Comparison of ENCODE assay signal across 15 cellular contexts in the genomic region with DNA sequence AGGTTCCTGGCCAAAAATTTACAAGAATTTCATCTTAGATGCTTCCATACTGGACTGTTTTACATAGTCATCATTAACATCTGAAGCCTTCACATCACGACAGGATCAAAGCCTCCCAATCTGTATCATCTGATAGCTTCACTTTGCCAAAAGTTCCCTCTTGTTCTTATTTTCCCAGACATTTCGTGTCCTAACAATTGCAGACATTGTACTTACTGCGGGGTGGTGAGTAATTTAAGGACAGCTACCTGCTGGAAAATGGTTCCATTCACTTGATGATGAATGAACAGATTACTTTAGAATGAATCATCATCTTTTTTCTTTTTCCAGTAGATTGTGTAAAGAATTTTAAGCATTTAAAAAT.
DNase-seq lines count a peak whose midpoint lies in the region; ATAC-seq, FAIRE-seq and TF ChIP-seq lines count a peak whose summit lies in the region.
"Had no signal": no experiment of that assay in that cellular context is flagged by ENCODE, and none has a peak within 500 bp of the region (broad histone marks: within the 10 kb centered on the region; RNA-seq: fewer than 3 reads in every experiment).

No MANE protein-coding gene starts in this region.

- intact Hi-C loops in head of caudate nucleus (cut with DNase I): no loop called here

- H3K79me2 ChIP-seq in GM23338 (replicated peaks; ENCODE audit: insufficient read depth): peaks cover 3% of the 10 kb centered on the region; the same call in 1 of the 2 replicates

- H3K4me3 Mint-ChIP-seq in GM23338: no peak overlapping the region
- H3K4me3 Mint-ChIP-seq: activated naive CD4-positive, alpha-beta T cell treated with anti-CD3 and anti-CD28 coated beads for 36 hours; neural progenitor cell had no signal

- no peaks in the 10 kb centered on the region; the same call in 1 of the 2 replicates for H4K20me1 ChIP-seq in GM23338 (replicated peaks; ENCODE audit: insufficient read depth)
- H4K20me1 ChIP-seq: BLaER1 treated with 17β-estradiol and CSF1 and Interleukin-3, amounts not matched to agents 10 nM and 100 nM had no signal

- peak overlapping the region; percentile 53; the same call in 1 of the 2 replicates for H3K27ac Mint-ChIP-seq in GM23338
- H3K27ac Mint-ChIP-seq: activated naive CD4-positive, alpha-beta T cell treated with anti-CD3 and anti-CD28 coated beads for 36 hours; neural progenitor cell had no signal

- H3K36me3 Mint-ChIP-seq in GM23338 (ENCODE audit: low read depth): peaks cover 14% of the 10 kb centered on the region
- H3K36me3 Mint-ChIP-seq: neural progenitor cell had no signal

- H3K4me1 ChIP-seq in GM23338 (ENCODE audit: insufficient read depth): peaks cover 21% of the 10 kb centered on the region
- H3K4me1 ChIP-seq: Peyer's patch had no signal

- no peaks in the 10 kb centered on the region for H3F3A ChIP-seq in GM23338 (replicated peaks; ENCODE audit: low read depth)

- no peak for TF ChIP-seq CTCF in GM23338 (conservative IDR thresholded peaks at IDR 0.05; ENCODE audit: low read depth in 2 of 2)
- TF ChIP-seq CTCF in foreskin fibroblast (IDR thresholded peaks at IDR 0.05; ENCODE audit: low read depth, low read length): no peak

- no peaks in the 10 kb centered on the region for H3K36me3 ChIP-seq in GM23338 (ENCODE audit: insufficient read depth)
- H3K36me3 ChIP-seq: BLaER1 treated with 17β-estradiol and CSF1 and Interleukin-3, amounts not matched to agents 10 nM and 100 nM; left ventricle myocardium inferior; neural progenitor cell; Peyer's patch had no signal

- FAIRE-seq in frontal cortex (lab: Jason Lieb, UNC): no peak

- no peaks in the 10 kb centered on the region for H3K27me3 Mint-ChIP-seq in GM23338 (ENCODE audit: insufficient read depth, low read depth, poor library complexity)

- peaks cover 26% of the 10 kb centered on the region for H3K4me1 Mint-ChIP-seq in GM23338

- H3K9me3 Mint-ChIP-seq in GM23338: peaks cover 1% of the 10 kb centered on the region; the same call in 1 of the 3 replicates
- H3K9me3 Mint-ChIP-seq: activated naive CD4-positive, alpha-beta T cell treated with anti-CD3 and anti-CD28 coated beads for 36 hours; neural progenitor cell had no signal

- 0 out of 2 replicates have a peak overlapping the region, but pooled peaks have one; percentile 57 for H3K27ac ChIP-seq in GM23338 (ENCODE audit: low read depth)
- H3K27ac ChIP-seq: BLaER1 treated with 17β-estradiol and CSF1 and Interleukin-3, amounts not matched to agents 10 nM and 100 nM; coronary artery; left ventricle myocardium inferior; neural progenitor cell; Peyer's patch had no signal

- in situ Hi-C loops in SK-MEL-5 (cut with HindIII; ENCODE audit: low pct_unique_long_range_greater_than_20kb, low sequenced_read_pairs): no loop called here

- ATAC-seq in GM23338: no peak

- H3K9me2 ChIP-seq in GM23338 (ENCODE audit: insufficient read depth): no peaks in the 10 kb centered on the region

- no peak overlapping the region for H3K4me3 ChIP-seq in GM23338
- no peak overlapping the region for H3K4me3 ChIP-seq in foreskin fibroblast (ENCODE audit: low read depth in 1 of 2, low read length in 2 of 2)
- H3K4me3 ChIP-seq: BLaER1 treated with 17β-estradiol and CSF1 and Interleukin-3, amounts not matched to agents 10 nM and 100 nM; coronary artery; left ventricle myocardium inferior; neural progenitor cell; Peyer's patch had no signal

- H2AFZ ChIP-seq in GM23338: no peak overlapping the region
- H2AFZ ChIP-seq: neural progenitor cell had no signal

- DNase-seq in GM23338 (ENCODE audit: low spot score) (no peak), SK-MEL-5 (ENCODE audit: low read depth, low spot score) (peak; percentile 85), foreskin fibroblast (peak; percentile 24 to 54), pons (ENCODE audit: low spot score) (peak; percentile 22), iPS-NIHi11 (ENCODE audit: low spot score) (no peak), head of caudate nucleus (no peak), frontal cortex (ENCODE audit: low spot score in 2 of 2) (no peak), GM19240 (ENCODE audit: insufficient read length, low spot score) (no peak)
- DNase-seq: activated naive CD4-positive, alpha-beta T cell treated with anti-CD3 and anti-CD28 coated beads for 36 hours; left ventricle myocardium inferior; NCI-H345; Peyer's patch had no signal

- H3K4me2 ChIP-seq in GM23338: 0 out of 2 replicates have a peak overlapping the region, but pooled peaks have one; percentile 23
- H3K4me2 ChIP-seq: BLaER1 treated with 17β-estradiol and CSF1 and Interleukin-3, amounts not matched to agents 10 nM and 100 nM; neural progenitor cell had no signal

- H3K27me3 ChIP-seq in GM23338 (ENCODE audit: insufficient read depth): no peaks in the 10 kb centered on the region
- H3K27me3 ChIP-seq: BLaER1 treated with 17β-estradiol and CSF1 and Interleukin-3, amounts not matched to agents 10 nM and 100 nM; neural progenitor cell; Peyer's patch had no signal

TF ChIP-seq in GM23338, 12 proteins besides CTCF, POLR2A, EP300 and RAD21 (continues in another document):
- no peak for TF ChIP-seq NANOG (IDR thresholded peaks at IDR 0.05; ENCODE audit: borderline replicate concordance)
- TF ChIP-seq, protein P1, sequence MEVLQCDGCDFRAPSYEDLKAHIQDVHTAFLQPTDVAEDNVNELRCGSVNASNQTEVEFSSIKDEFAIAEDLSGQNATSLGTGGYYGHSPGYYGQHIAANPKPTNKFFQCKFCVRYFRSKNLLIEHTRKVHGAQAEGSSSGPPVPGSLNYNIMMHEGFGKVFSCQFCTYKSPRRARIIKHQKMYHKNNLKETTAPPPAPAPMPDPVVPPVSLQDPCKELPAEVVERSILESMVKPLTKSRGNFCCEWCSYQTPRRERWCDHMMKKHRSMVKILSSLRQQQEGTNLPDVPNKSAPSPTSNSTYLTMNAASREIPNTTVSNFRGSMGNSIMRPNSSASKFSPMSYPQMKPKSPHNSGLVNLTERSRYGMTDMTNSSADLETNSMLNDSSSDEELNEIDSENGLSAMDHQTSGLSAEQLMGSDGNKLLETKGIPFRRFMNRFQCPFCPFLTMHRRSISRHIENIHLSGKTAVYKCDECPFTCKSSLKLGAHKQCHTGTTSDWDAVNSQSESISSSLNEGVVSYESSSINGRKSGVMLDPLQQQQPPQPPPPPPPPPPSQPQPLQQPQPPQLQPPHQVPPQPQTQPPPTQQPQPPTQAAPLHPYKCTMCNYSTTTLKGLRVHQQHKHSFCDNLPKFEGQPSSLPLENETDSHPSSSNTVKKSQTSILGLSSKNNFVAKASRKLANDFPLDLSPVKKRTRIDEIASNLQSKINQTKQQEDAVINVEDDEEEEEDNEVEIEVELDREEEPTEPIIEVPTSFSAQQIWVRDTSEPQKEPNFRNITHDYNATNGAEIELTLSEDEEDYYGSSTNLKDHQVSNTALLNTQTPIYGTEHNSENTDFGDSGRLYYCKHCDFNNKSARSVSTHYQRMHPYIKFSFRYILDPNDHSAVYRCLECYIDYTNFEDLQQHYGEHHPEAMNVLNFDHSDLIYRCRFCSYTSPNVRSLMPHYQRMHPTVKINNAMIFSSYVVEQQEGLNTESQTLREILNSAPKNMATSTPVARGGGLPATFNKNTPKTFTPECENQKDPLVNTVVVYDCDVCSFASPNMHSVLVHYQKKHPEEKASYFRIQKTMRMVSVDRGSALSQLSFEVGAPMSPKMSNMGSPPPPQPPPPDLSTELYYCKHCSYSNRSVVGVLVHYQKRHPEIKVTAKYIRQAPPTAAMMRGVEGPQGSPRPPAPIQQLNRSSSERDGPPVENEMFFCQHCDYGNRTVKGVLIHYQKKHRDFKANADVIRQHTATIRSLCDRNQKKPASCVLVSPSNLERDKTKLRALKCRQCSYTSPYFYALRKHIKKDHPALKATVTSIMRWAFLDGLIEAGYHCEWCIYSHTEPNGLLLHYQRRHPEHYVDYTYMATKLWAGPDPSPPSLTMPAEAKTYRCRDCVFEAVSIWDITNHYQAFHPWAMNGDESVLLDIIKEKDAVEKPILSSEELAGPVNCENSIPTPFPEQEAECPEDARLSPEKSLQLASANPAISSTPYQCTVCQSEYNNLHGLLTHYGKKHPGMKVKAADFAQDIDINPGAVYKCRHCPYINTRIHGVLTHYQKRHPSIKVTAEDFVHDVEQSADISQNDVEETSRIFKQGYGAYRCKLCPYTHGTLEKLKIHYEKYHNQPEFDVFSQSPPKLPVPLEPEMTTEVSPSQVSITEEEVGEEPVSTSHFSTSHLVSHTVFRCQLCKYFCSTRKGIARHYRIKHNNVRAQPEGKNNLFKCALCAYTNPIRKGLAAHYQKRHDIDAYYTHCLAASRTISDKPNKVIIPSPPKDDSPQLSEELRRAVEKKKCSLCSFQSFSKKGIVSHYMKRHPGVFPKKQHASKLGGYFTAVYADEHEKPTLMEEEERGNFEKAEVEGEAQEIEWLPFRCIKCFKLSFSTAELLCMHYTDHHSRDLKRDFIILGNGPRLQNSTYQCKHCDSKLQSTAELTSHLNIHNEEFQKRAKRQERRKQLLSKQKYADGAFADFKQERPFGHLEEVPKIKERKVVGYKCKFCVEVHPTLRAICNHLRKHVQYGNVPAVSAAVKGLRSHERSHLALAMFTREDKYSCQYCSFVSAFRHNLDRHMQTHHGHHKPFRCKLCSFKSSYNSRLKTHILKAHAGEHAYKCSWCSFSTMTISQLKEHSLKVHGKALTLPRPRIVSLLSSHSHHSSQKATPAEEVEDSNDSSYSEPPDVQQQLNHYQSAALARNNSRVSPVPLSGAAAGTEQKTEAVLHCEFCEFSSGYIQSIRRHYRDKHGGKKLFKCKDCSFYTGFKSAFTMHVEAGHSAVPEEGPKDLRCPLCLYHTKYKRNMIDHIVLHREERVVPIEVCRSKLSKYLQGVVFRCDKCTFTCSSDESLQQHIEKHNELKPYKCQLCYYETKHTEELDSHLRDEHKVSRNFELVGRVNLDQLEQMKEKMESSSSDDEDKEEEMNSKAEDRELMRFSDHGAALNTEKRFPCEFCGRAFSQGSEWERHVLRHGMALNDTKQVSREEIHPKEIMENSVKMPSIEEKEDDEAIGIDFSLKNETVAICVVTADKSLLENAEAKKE (CRISPR knock-in tag; IDR thresholded peaks at IDR 0.05): no peak
- no peak for TF ChIP-seq ZNF331 (CRISPR knock-in tag; IDR thresholded peaks at IDR 0.05; ENCODE audit: low read depth)
- TF ChIP-seq EZH2 (IDR thresholded peaks at IDR 0.05; ENCODE audit: low read depth, unreplicated experiment): no peak
- no peak for TF ChIP-seq STAT1 (IDR thresholded peaks at IDR 0.05; ENCODE audit: unreplicated experiment)
- no peak for TF ChIP-seq CREB1 (CRISPR knock-in tag; IDR thresholded peaks at IDR 0.05; ENCODE audit: low read depth)
- TF ChIP-seq JUNB (IDR thresholded peaks at IDR 0.05; ENCODE audit: unreplicated experiment): no peak
- no peak for TF ChIP-seq POLR2AphosphoS5 (IDR thresholded peaks at IDR 0.05; ENCODE audit: low read depth)

Comparison
In these comparisons a context has a peak if more than half of its experiments do, and no peak if none do; other contexts are left out.
1. DNase-seq: peak in SK-MEL-5 (single experiment), foreskin fibroblast (2 of 2) and pons (single experiment); none in GM23338 (single experiment), iPS-NIHi11 (single experiment), head of caudate nucleus (0 of 42), frontal cortex (0 of 2) and GM19240 (single experiment).